Comparison of ENCODE assay signal across 31 cellular contexts in the genomic region with DNA sequence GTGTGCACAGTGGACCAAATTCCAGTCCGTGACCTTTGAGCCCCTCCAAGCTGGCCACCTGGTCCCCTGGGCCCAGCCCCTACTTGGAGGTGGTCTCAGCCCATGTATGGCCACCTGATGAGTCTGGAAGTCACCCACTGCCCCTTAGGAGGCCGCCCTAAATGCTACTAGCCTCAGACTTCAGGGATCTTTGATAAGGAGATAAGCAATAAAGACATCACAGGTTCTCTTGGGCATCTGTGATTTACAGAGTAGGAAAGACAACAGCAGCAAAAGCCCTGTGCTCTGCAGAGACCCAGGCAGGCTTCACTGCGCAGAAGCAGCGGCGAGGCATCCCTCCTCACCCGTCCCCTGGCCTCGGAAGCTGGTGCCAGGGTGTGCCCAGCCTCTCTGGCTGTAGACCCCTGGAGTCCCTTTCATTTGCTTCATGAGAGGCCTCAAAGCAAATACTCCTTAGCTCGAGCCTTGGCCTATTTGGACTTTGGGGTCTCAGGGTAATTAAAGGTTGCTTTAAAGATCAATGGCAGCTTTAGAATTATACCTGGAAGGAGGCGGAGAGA.
"Had no signal": no experiment of that assay in that cellular context is flagged by ENCODE, and none has a peak within 500 bp of the region (broad histone marks: within the 10 kb centered on the region; RNA-seq: fewer than 3 reads in every experiment).

No MANE protein-coding gene starts in this region.

- H3K27me3 ChIP-seq: body of pancreas, breast epithelium had no signal

- ATAC-seq: activated CD8-positive, alpha-beta memory T cell treated with anti-CD3 and anti-CD28 coated beads, Interleukin-2, amount 10 ng/mL, durations not matched to agents 7 days and 5 days; body of pancreas; Panc1 had no signal

- H3K36me3 Mint-ChIP-seq: activated CD8-positive, alpha-beta memory T cell treated with anti-CD3 and anti-CD28 coated beads, Interleukin-2, amount 10 ng/mL, durations not matched to agents 7 days and 5 days; activated naive CD8-positive, alpha-beta T cell treated with anti-CD3 and anti-CD28 coated beads, Interleukin-2, amount 10 ng/mL, durations not matched to agents 7 days and 5 days had no signal

- H3K27me3 Mint-ChIP-seq: activated B cell treated with CpG ODN at 0.5 μM for 24 hours; activated CD4-positive, alpha-beta memory T cell treated with anti-CD3 and anti-CD28 coated beads, Interleukin-2, amount 10 ng/mL, durations not matched to agents 7 days and 5 days; activated CD8-positive, alpha-beta memory T cell treated with anti-CD3 and anti-CD28 coated beads, Interleukin-2, amount 10 ng/mL, durations not matched to agents 7 days and 5 days; activated naive CD4-positive, alpha-beta T cell treated with anti-CD3 and anti-CD28 coated beads, Interleukin-2, amount 50 U/mL, for 24 hours; activated naive CD8-positive, alpha-beta T cell treated with anti-CD3 and anti-CD28 coated beads, Interleukin-2, amount 10 ng/mL, durations not matched to agents 7 days and 5 days had no signal

- H3K4me3 ChIP-seq: body of pancreas, breast epithelium had no signal

- H3K4me1 ChIP-seq: breast epithelium had no signal

- H3K4me3 Mint-ChIP-seq: activated B cell treated with CpG ODN at 0.5 μM for 24 hours; activated CD4-positive, alpha-beta memory T cell treated with anti-CD3 and anti-CD28 coated beads, Interleukin-2, amount 10 ng/mL, durations not matched to agents 7 days and 5 days; activated CD8-positive, alpha-beta memory T cell treated with anti-CD3 and anti-CD28 coated beads, Interleukin-2, amount 10 ng/mL, durations not matched to agents 7 days and 5 days; activated naive CD4-positive, alpha-beta T cell treated with anti-CD3 and anti-CD28 coated beads, Interleukin-2, amount 50 U/mL, for 24 hours; activated naive CD8-positive, alpha-beta T cell treated with anti-CD3 and anti-CD28 coated beads, Interleukin-2, amount 10 ng/mL, durations not matched to agents 7 days and 5 days had no signal

- DNase-seq: activated B cell treated with CpG ODN at 0.5 μM for 24 hours; activated CD4-positive, alpha-beta memory T cell treated with anti-CD3 and anti-CD28 coated beads, Interleukin-2, amount 10 ng/mL, durations not matched to agents 7 days and 5 days; activated CD4-positive, alpha-beta T cell treated with anti-CD3 and anti-CD28 coated beads for 4 hours; activated CD4-positive, CD25-positive, alpha-beta regulatory T cell treated with anti-CD3 and anti-CD28 coated beads, Interleukin-2, amount 50 U/mL, for 72 hours; activated CD8-positive, alpha-beta memory T cell treated with anti-CD3 and anti-CD28 coated beads for 24 hours; activated CD8-positive, alpha-beta memory T cell treated with anti-CD3 and anti-CD28 coated beads, Interleukin-2, amount 10 ng/mL, durations not matched to agents 7 days and 5 days; activated CD8-positive, alpha-beta memory T cell treated with anti-CD3 and anti-CD28 coated beads, Interleukin-2, amount 50 U/mL, for 48 hours; activated gamma-delta T cell; activated naive CD4-positive, alpha-beta T cell treated with Interleukin-2 at 50 U/mL for 16 hours; activated naive CD8-positive, alpha-beta T cell treated with anti-CD3 and anti-CD28 coated beads, Interleukin-2, amount 10 ng/mL, durations not matched to agents 7 days and 5 days; activated T-cell treated with anti-CD3 and anti-CD28 coated beads, Interleukin-2, amount 50 U/mL, for 48 hours; amygdala; MM.1S; MV-4-11; NCI-H1092; NCI-H1436 treated with DMSO at 0.1 percent for 48 hours; NCI-H1694 treated with DMSO at 0.1 percent for 48 hours; NCI-H2029; NCI-H345; NCI-H524 treated with DMSO at 0.1 percent for 48 hours; SIG-M5; SW 1271; T-helper 1 cell; T-helper 2 cell; T-helper 9 cell had no signal

- H3K27ac ChIP-seq: body of pancreas, breast epithelium, KMS-11, VCaP had no signal

- H3K4me1 Mint-ChIP-seq: activated CD4-positive, alpha-beta memory T cell treated with anti-CD3 and anti-CD28 coated beads, Interleukin-2, amount 10 ng/mL, durations not matched to agents 7 days and 5 days had no signal

- H3K9me3 Mint-ChIP-seq: activated B cell treated with CpG ODN at 0.5 μM for 24 hours; activated CD4-positive, alpha-beta memory T cell treated with anti-CD3 and anti-CD28 coated beads, Interleukin-2, amount 10 ng/mL, durations not matched to agents 7 days and 5 days; activated naive CD4-positive, alpha-beta T cell treated with anti-CD3 and anti-CD28 coated beads, Interleukin-2, amount 50 U/mL, for 24 hours; activated naive CD8-positive, alpha-beta T cell treated with anti-CD3 and anti-CD28 coated beads, Interleukin-2, amount 10 ng/mL, durations not matched to agents 7 days and 5 days had no signal

- H3K36me3 ChIP-seq: breast epithelium had no signal

- H3K9me3 ChIP-seq: body of pancreas, breast epithelium had no signal

- H3K27ac Mint-ChIP-seq: activated B cell treated with CpG ODN at 0.5 μM for 24 hours; activated CD4-positive, alpha-beta memory T cell treated with anti-CD3 and anti-CD28 coated beads, Interleukin-2, amount 10 ng/mL, durations not matched to agents 7 days and 5 days; activated CD8-positive, alpha-beta memory T cell treated with anti-CD3 and anti-CD28 coated beads, Interleukin-2, amount 10 ng/mL, durations not matched to agents 7 days and 5 days; activated naive CD4-positive, alpha-beta T cell treated with anti-CD3 and anti-CD28 coated beads, Interleukin-2, amount 50 U/mL, for 24 hours; activated naive CD8-positive, alpha-beta T cell treated with anti-CD3 and anti-CD28 coated beads, Interleukin-2, amount 10 ng/mL, durations not matched to agents 7 days and 5 days had no signal
